8 cellular contexts compared by ENCODE assay signal in the genomic region with DNA sequence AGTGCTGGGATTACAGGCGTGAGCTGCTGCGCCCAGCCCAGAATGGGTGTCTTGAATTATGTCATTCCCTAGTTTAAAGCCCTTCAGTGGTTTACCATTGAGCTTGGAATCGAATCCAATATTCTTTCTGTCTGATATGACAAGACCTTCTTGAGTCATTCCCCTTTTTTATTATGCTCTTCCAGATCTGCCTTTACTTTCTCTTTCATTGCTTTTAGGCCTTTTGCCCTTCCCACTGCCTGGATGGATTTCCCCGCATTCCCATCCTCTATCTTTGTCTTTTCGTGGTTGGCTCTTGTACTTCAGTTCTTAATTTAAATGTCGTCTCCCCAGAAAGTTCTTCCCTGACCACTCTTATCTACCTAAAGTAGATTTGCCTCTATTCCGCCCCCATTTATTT. TPM values are rescaled to one million over a fixed set of nuclear protein-coding genes. Genes with fewer than 3 reads are reported as not detected.
DNase-seq lines count a peak whose midpoint lies in the region; ATAC-seq, FAIRE-seq and TF ChIP-seq lines count a peak whose summit lies in the region.

No MANE protein-coding gene starts in this region.

- no peak for ATAC-seq in GM18868 (IDR thresholded peaks at IDR 0.05; ENCODE audit: unreplicated experiment)
- no peak for ATAC-seq in pancreas

- no peaks in the 10 kb centered on the region for H3K9me3 Mint-ChIP-seq in Calu3 (ENCODE audit: low read depth, unreplicated experiment)

- no TSS peak for BruUV-seq in Calu3 (replicated peaks; lab: Mats Ljungman, UMichigan)

- 87 to 91% methylated on average over 7 of the region's 7 CpGs for WGBS in pancreas, 2 donors

- H3K4me3 ChIP-seq in OCI-LY1 (ENCODE audit: low read depth, low read length, poor library complexity, severe bottlenecking) (no peak overlapping the region), duodenal mucosa (ENCODE audit: low read depth in 1 of 2, low read length in 2 of 2) (peak overlapping the region; percentile 83 to 94), neutrophil (ENCODE audit: low read depth in 1 of 2, low read length in 1 of 2) (peak overlapping the region; percentile 98 to 99), pancreas (peak overlapping the region in 2 of 4 donors; percentile 89 to 93)

- H2AFZ ChIP-seq in OCI-LY1 (ENCODE audit: low read length), result no peak overlapping the region

- no peaks in the 10 kb centered on the region for H3K9me2 ChIP-seq in OCI-LY1 (ENCODE audit: low read depth, low read length)

- no peak for FAIRE-seq in pancreas (lab: Jason Lieb, UNC)

- H3K27ac Mint-ChIP-seq in Calu3 (ENCODE audit: unreplicated experiment), result no peak overlapping the region

- H3K27ac ChIP-seq in OCI-LY1 (ENCODE audit: low read depth, low read length, poor library complexity, severe bottlenecking), result no peak overlapping the region
- no peak overlapping the region for H3K27ac ChIP-seq in duodenal mucosa (ENCODE audit: low read depth, low read length)
- peak overlapping the region; percentile 89 for H3K27ac ChIP-seq in neutrophil
- H3K27ac ChIP-seq in pancreas, result no peak overlapping the region

- peaks cover 23% of the 10 kb centered on the region for H3K4me1 Mint-ChIP-seq in Calu3 (ENCODE audit: low read depth, unreplicated experiment)

- intact Hi-C loops in Calu3 (cut with micrococcal nuclease; ENCODE audit: unreplicated experiment) (loop anchor here (5.0 kb wide), 1 partner anchor 625 kb away; no protein-coding TSS in a partner anchor), pancreas (cut with DNase I) (no loop called here)

- peaks cover 41% of the 10 kb centered on the region for H3K4me1 ChIP-seq in OCI-LY1 (ENCODE audit: insufficient read depth, low read length, severe bottlenecking)
- peaks cover 47 to 49% of the 10 kb centered on the region in 2 donors for H3K4me1 ChIP-seq in duodenal mucosa (ENCODE audit: control insufficient read depth in 1 of 2, insufficient read depth in 2 of 2, low read length in 2 of 2)
- peaks cover 59 to 64% of the 10 kb centered on the region in 2 experiments for H3K4me1 ChIP-seq in neutrophil (ENCODE audit: control insufficient read depth in 1 of 2, insufficient read depth in 1 of 2, low read depth in 1 of 2, low read length in 1 of 2)
- H3K4me1 ChIP-seq in pancreas, result peaks cover 0 to 44% (median 16%) of the 10 kb centered on the region in 3 donors

- peak overlapping the region; percentile 96; the same call in 1 of the 2 replicates for H3K4me2 ChIP-seq in OCI-LY1 (ENCODE audit: low read length)

- peaks cover 5% of the 10 kb centered on the region for H3K79me2 ChIP-seq in OCI-LY1 (ENCODE audit: insufficient read depth, low read length)

- H3F3A ChIP-seq in OCI-LY1 (ENCODE audit: insufficient read depth, low read length), result 0 out of 2 replicates have a peak, but pooled peaks cover 6% of the 10 kb centered on the region

- H3K9me3 ChIP-seq in OCI-LY1 (ENCODE audit: low read length) (no peaks in the 10 kb centered on the region), duodenal mucosa (ENCODE audit: control insufficient read depth in 1 of 2, low read length in 2 of 2) (no peaks in the 10 kb centered on the region), neutrophil (no peaks in the 10 kb centered on the region), pancreas (no peaks in the 10 kb centered on the region)

- H3K36me3 ChIP-seq in OCI-LY1 (ENCODE audit: insufficient read depth, low read length) (peaks cover 5% of the 10 kb centered on the region; the same call in 1 of the 2 replicates), duodenal mucosa (ENCODE audit: control insufficient read depth in 1 of 2, insufficient read depth in 2 of 2, low read length in 2 of 2) (no peaks in the 10 kb centered on the region), neutrophil (no peaks in the 10 kb centered on the region), pancreas (no peaks in the 10 kb centered on the region)

- peaks cover 24% of the 10 kb centered on the region for H3K36me3 Mint-ChIP-seq in Calu3 (ENCODE audit: insufficient read depth, unreplicated experiment)

- H3K27me3 ChIP-seq in OCI-LY1 (ENCODE audit: insufficient read depth, low read length) (no peaks in the 10 kb centered on the region), duodenal mucosa (ENCODE audit: control insufficient read depth in 1 of 2, insufficient read depth in 2 of 2, low read length in 2 of 2) (no peaks in the 10 kb centered on the region), neutrophil (no peaks in the 10 kb centered on the region), pancreas (no peaks in the 10 kb centered on the region)

- no peak overlapping the region for H3K9ac ChIP-seq in OCI-LY1 (ENCODE audit: low read length)
- H3K9ac ChIP-seq in duodenal mucosa (ENCODE audit: low read depth in 1 of 2, low read length in 2 of 2), result peak overlapping the region in 1 of 2 donors; percentile 84

- TF ChIP-seq CTCF in Calu3 (IDR thresholded peaks at IDR 0.05; ENCODE audit: unreplicated experiment) (no peak), OCI-LY1 (IDR thresholded peaks at IDR 0.05; ENCODE audit: low read length) (no peak), neutrophil (IDR thresholded peaks at IDR 0.05) (no peak), pancreas (IDR thresholded peaks at IDR 0.05) (no peak)

- H3K27me3 Mint-ChIP-seq in Calu3 (ENCODE audit: unreplicated experiment), result no peaks in the 10 kb centered on the region

- CTCF ChIA-PET in Calu3 (lab: Charles Lee), result interaction anchor here (0.5 to 1.1 kb wide), 2 partner anchors 15 to 261 kb away, joined by 3 to 4 read pairs; no protein-coding TSS in a partner anchor

- DNase-seq in Calu3, result no peak
- DNase-seq in pancreas, result no peak
- no peak for DNase-seq in AG08396 (ENCODE audit: low spot score)
- DNase-seq in inferior parietal cortex (ENCODE audit: extremely low spot score), result no peak

- H4K20me1 ChIP-seq in OCI-LY1 (ENCODE audit: insufficient read depth, low read length), result no peaks in the 10 kb centered on the region

- peak overlapping the region; percentile 82 for H3K4me3 Mint-ChIP-seq in Calu3 (ENCODE audit: low read depth, unreplicated experiment)

RNA-seq across cellular contexts. Expression of a gene that starts 1.6 kb away (rescaled TPM):
- total RNA-seq in Calu3 (2022) (38.8 and 40.7 TPM in 2 replicates), pancreas (10 to 100 TPM in 2 of 6 donors, 1 to 10 TPM in 4; 5.9 to 18.2 (median 8.5) TPM)
- polyA plus RNA-seq in pancreas, result 10 to 100 TPM in 1 of 2 donors, 1 to 10 TPM in 1; 6.4 to 10.2 TPM

RNA-seq across cellular contexts. Expression of a gene that starts 18.3 kb away (rescaled TPM):
- total RNA-seq in Calu3 (2022), result 55.0 and 56.3 TPM in 2 replicates
- total RNA-seq in pancreas, result 10 to 100 TPM in 5 of 6 donors, 1 to 10 TPM in 1; 7.6 to 14.1 (median 12.5) TPM
- polyA plus RNA-seq in pancreas, result 1 to 10 TPM; 5.0 to 7.0 TPM
